In the genomic region with DNA sequence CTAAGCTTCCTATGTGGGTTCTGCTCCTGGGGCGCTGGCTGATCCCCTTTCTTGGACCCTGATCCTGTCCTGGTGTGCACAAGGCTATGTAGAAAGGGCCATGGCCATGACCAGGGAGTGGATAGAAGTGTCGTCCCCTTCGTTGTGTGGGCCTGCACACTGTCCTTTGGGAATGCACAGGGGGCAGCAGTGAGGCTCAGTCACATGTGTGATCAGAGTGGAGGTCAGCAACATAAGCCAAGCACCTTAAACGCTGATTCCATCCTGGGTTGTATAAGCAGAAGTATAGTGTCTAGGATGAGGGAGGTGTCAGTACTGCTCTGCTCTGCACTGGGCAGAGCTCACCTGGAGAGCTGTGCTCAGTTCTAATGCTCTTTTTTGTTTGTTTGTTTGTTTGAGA, we compare ENCODE assay signal across 1 cellular context.
TF ChIP-seq lines count a peak whose summit lies in the region.

No MANE protein-coding gene starts in this region.

TF ChIP-seq in K562, 482 proteins besides CTCF, POLR2A, EP300 and RAD21 (continued from another document):
- TF ChIP-seq, protein P1, sequence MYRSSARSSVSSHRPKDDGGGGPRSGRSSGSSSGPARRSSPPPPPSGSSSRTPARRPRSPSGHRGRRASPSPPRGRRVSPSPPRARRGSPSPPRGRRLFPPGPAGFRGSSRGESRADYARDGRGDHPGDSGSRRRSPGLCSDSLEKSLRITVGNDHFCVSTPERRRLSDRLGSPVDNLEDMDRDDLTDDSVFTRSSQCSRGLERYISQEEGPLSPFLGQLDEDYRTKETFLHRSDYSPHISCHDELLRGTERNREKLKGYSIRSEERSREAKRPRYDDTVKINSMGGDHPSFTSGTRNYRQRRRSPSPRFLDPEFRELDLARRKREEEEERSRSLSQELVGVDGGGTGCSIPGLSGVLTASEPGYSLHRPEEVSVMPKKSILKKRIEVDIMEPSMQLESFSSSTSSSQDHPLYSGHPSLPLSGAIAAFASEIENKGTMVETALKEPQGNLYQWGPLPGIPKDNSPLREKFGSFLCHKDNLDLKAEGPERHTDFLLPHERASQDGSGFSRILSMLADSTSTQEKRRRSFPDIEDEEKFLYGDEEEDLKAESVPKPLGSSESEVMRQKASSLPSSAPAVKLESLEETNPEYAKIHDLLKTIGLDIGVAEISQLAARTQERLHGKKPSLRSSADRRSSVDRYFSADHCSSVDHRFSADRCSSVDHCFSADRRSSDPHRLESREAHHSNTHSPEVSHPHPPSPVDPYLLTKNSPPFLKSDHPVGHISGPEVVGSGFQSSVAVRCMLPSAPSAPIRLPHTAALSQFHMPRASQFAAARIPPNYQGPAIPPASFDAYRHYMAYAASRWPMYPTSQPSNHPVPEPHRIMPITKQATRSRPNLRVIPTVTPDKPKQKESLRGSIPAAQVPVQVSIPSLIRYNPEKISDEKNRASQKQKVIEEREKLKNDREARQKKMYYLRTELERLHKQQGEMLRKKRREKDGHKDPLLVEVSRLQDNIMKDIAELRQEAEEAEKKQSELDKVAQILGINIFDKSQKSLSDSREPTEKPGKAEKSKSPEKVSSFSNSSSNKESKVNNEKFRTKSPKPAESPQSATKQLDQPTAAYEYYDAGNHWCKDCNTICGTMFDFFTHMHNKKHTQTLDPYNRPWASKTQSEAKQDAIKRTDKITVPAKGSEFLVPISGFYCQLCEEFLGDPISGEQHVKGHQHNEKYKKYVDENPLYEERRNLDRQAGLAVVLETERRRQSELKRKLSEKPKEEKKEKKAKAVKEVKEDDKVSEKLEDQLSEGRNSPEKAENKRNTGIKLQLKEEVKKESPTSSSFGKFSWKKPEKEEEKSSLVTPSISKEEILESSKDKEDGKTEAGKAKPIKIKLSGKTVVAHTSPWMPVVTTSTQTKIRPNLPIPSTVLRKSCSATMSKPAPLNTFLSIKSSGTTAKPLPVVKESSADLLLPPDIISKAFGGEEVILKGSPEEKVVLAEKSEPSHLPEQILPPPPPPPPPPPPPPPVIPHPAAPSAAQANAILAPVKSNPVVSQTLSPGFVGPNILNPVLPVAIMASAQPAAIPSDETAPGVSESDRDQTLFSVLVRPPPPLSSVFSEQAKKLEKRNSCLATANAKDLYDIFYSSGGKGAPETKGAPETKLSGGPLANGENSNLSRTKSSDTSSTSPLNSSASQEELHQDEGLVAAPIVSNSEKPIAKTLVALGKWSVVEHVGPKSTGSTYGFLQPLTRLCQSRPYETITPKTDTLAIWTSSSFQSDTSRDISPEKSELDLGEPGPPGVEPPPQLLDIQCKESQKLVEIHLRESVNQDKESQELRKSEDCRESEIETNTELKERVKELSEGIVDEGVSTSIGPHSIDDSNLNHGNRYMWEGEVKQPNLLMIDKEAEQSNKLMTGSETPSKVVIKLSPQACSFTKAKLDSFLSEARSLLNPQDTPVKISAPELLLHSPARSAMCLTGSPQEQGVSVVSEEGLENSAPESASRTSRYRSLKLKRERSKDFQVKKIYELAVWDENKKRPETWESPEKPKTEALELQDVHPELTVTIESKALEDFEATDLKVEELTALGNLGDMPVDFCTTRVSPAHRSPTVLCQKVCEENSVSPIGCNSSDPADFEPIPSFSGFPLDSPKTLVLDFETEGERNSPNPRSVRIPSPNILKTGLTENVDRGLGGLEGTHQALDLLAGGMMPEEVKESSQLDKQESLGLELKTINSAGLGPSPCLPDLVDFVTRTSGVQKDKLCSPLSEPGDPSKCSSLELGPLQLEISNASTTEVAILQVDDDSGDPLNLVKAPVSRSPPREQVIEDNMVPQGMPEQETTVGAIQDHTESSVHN (IDR thresholded peaks at IDR 0.05; ENCODE audit: borderline replicate concordance in 1 of 2, low read depth in 1 of 2), result no peak
